Comparison of ENCODE assay signal across 12 cellular contexts in genomic region chr12:105204916-105205315, GRCh38. TPM values are rescaled to one million over a fixed set of nuclear protein-coding genes. Genes with fewer than 3 reads are reported as not detected.
DNase-seq lines count a peak whose midpoint lies in the region; ATAC-seq and TF ChIP-seq lines count a peak whose summit lies in the region.
"Had no signal": no experiment of that assay in that cellular context is flagged by ENCODE, and none has a peak within 500 bp of the region (broad histone marks: within the 10 kb centered on the region; RNA-seq: fewer than 3 reads in every experiment).

No MANE protein-coding gene starts in this region.

- H3K4me3 ChIP-seq in fibroblast of the aortic adventitia (ENCODE audit: low read depth, low read length): no peak overlapping the region
- H3K4me3 ChIP-seq: A549, colonic mucosa had no signal

- H3K27me3 Mint-ChIP-seq in activated CD4-positive, alpha-beta T cell treated with anti-CD3 and anti-CD28 coated beads, Interleukin-2, amount 10 ng/mL, durations not matched to agents 24 days and 14 days: no peaks in the 10 kb centered on the region

- H3K9me3 Mint-ChIP-seq in activated CD4-positive, alpha-beta T cell treated with anti-CD3 and anti-CD28 coated beads, Interleukin-2, amount 10 ng/mL, durations not matched to agents 24 days and 14 days: no peaks in the 10 kb centered on the region
- H3K9me3 Mint-ChIP-seq: WTC11 had no signal

- intact Hi-C loops in activated CD4-positive, alpha-beta T cell treated with anti-CD3 and anti-CD28 coated beads, Interleukin-2, amount 10 ng/mL, durations not matched to agents 24 days and 14 days (cut with micrococcal nuclease): loop anchor here (2.0 kb wide), 1 partner anchor 24 kb away; no protein-coding TSS in a partner anchor

- TF ChIP-seq CTCF in fibroblast of the aortic adventitia (IDR thresholded peaks at IDR 0.05; ENCODE audit: insufficient read depth, low read length): no peak

- ATAC-seq in activated CD4-positive, CD25-positive, alpha-beta regulatory T cell treated with anti-CD3 and anti-CD28 coated beads, Interleukin-2, amount 50 U/mL, for 24 hours: peak; percentile 72 to 81
- no peak for ATAC-seq in GM21786 (IDR thresholded peaks at IDR 0.05; ENCODE audit: unreplicated experiment)
- ATAC-seq: WTC11 had no signal

- peaks cover 37% of the 10 kb centered on the region for H3K36me3 Mint-ChIP-seq in activated CD4-positive, alpha-beta T cell treated with anti-CD3 and anti-CD28 coated beads, Interleukin-2, amount 10 ng/mL, durations not matched to agents 24 days and 14 days (ENCODE audit: low read depth)

- DNase-seq in activated CD4-positive, CD25-positive, alpha-beta regulatory T cell (lab: John Stamatoyannopoulos, UW): no peak
- no peak for DNase-seq in activated CD4-positive, alpha-beta T cell treated with anti-CD3 and anti-CD28 coated beads, Interleukin-2, amount 10 ng/mL, durations not matched to agents 24 days and 14 days
- DNase-seq in fibroblast of the aortic adventitia (ENCODE audit: low read depth) (peak; percentile 78), D341Med (ENCODE audit: low spot score) (no peak), activated gamma-delta T cell (lab: John Stamatoyannopoulos, UW) (no peak)
- peak in 2 of 3 experiments; percentile 5 to 42 for DNase-seq in stimulated activated CD4-positive, alpha-beta T cell treated with anti-CD3 and anti-CD28 coated beads, TNF-alpha, amount 100 ng/mL, for 24 hours (ENCODE audit: low read depth in 3 of 3)
- DNase-seq: MM.1S had no signal

- peaks cover 20% of the 10 kb centered on the region for H3K4me1 Mint-ChIP-seq in activated CD4-positive, alpha-beta T cell treated with anti-CD3 and anti-CD28 coated beads, Interleukin-2, amount 10 ng/mL, durations not matched to agents 24 days and 14 days

- H3K27ac Mint-ChIP-seq in activated CD4-positive, alpha-beta T cell treated with anti-CD3 and anti-CD28 coated beads, Interleukin-2, amount 10 ng/mL, durations not matched to agents 24 days and 14 days: peak overlapping the region; percentile 89
- H3K27ac Mint-ChIP-seq: WTC11 had no signal

- H3K4me3 Mint-ChIP-seq in activated CD4-positive, alpha-beta T cell treated with anti-CD3 and anti-CD28 coated beads, Interleukin-2, amount 10 ng/mL, durations not matched to agents 24 days and 14 days: no peak overlapping the region
- H3K4me3 Mint-ChIP-seq: WTC11 had no signal

RNA-seq across cellular contexts. Expression of gene APPL2, which starts 31.1 kb away (rescaled TPM):
- 18.2 and 20.5 TPM in 2 replicates for total RNA-seq in activated CD4-positive, alpha-beta T cell treated with anti-CD3 and anti-CD28 coated beads, Interleukin-2, amount 10 ng/mL, durations not matched to agents 24 days and 14 days
- 48.5 and 73.0 TPM in 2 replicates for total RNA-seq in fibroblast of the aortic adventitia (ENCODE audit: low replicate concordance)

Comparison
In these comparisons a context has a peak if more than half of its experiments do, and no peak if none do; other contexts are left out.
1. DNase-seq: peak in fibroblast of the aortic adventitia (single experiment) and stimulated activated CD4-positive, alpha-beta T cell treated with anti-CD3 and anti-CD28 coated beads, TNF-alpha, amount 100 ng/mL, for 24 hours (2 of 3); none in activated CD4-positive, CD25-positive, alpha-beta regulatory T cell (0 of 4), activated CD4-positive, alpha-beta T cell treated with anti-CD3 and anti-CD28 coated beads, Interleukin-2, amount 10 ng/mL, durations not matched to agents 24 days and 14 days (single experiment), D341Med (single experiment) and activated gamma-delta T cell (single experiment).